Comparison of ENCODE assay signal across 10 cellular contexts in the genomic region with DNA sequence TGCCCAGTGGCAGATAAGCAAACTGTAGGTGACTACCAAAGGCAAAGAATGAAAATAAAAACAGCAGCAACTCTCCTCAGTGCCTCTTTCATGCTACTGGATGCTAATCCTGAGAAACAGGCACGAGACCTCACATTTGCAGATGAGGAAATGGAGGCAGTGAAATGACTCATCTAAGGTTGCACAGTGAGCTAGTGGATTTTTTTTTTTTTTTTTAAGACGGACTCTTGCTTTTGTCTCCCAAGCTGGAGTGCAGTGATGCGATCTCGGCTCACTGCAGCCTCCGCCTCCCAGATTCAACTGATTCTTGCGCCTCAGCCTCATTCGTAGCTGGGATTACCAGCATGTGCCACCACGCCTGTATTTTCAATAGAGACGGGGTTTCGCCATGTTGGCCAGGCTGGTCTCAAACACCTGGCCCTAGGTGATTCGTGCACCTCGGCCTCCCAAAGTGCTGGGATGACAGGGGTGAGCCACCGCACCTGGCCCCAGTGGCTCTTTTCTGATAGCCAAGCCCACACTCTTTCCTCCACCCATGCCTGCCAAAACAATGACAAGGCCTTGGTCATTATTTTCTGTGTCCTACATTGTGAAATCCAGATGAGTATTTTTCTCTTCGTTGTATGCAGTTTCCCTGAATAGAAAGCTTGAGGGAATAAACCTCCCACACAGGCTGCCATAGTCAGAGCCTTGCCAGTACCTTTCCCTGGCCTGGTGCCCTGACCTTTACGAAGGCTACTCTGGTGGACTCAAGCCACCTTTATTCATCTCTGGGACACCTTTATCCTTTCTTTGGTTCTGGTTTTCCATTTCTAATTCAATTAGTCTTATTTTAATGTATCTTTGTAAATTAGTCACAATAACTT. TPM values are rescaled to one million over a fixed set of nuclear protein-coding genes. Genes with fewer than 3 reads are reported as not detected.
DNase-seq lines count a peak whose midpoint lies in the region; ATAC-seq and TF ChIP-seq lines count a peak whose summit lies in the region.
"Had no signal": no experiment of that assay in that cellular context is flagged by ENCODE, and none has a peak within 500 bp of the region (broad histone marks: within the 10 kb centered on the region; RNA-seq: fewer than 3 reads in every experiment).

No MANE protein-coding gene starts in this region.

- intact Hi-C loops in CD4-positive, alpha-beta T cell (cut with DNase I, micrococcal nuclease) = no loop called here

- peaks cover 83% of the 10 kb centered on the region for H3K36me3 Mint-ChIP-seq in CD4-positive, alpha-beta T cell (ENCODE audit: low read depth)
- H3K36me3 Mint-ChIP-seq in activated T-helper 17 cell treated with anti-CD3 and anti-CD28 coated beads, Interleukin-2, amount 50 U/mL, for 72 hours (ENCODE audit: low read depth) = peaks cover 69% of the 10 kb centered on the region

- ATAC-seq in CD4-positive, alpha-beta T cell (ENCODE audit: poor library complexity) = peak; percentile 43
- ATAC-seq in GM19043 (IDR thresholded peaks at IDR 0.05; ENCODE audit: low read depth, unreplicated experiment) (peak; percentile 73), HG03039 (IDR thresholded peaks at IDR 0.05; ENCODE audit: unreplicated experiment) (peak; percentile 61)
- peak; percentile 56 for ATAC-seq in activated T-helper 17 cell treated with anti-CD3 and anti-CD28 coated beads, Interleukin-2, amount 50 U/mL, for 72 hours (replicated peaks)

- CTCF ChIA-PET in CD4-positive, alpha-beta T cell (lab: Charles Lee) = no interaction called here

- TF ChIP-seq CTCF in CD4-positive, alpha-beta T cell (IDR thresholded peaks at IDR 0.05) = no peak

- H3K27me3 Mint-ChIP-seq in CD4-positive, alpha-beta T cell = no peaks in the 10 kb centered on the region
- no peaks in the 10 kb centered on the region for H3K27me3 Mint-ChIP-seq in activated T-helper 17 cell treated with anti-CD3 and anti-CD28 coated beads, Interleukin-2, amount 50 U/mL, for 72 hours

- H3K4me1 Mint-ChIP-seq in CD4-positive, alpha-beta T cell (ENCODE audit: low read depth) = peaks cover 81% of the 10 kb centered on the region
- peaks cover 52% of the 10 kb centered on the region for H3K4me1 Mint-ChIP-seq in activated T-helper 17 cell treated with anti-CD3 and anti-CD28 coated beads, Interleukin-2, amount 50 U/mL, for 72 hours

- H3K4me3 Mint-ChIP-seq in CD4-positive, alpha-beta T cell = no peak overlapping the region
- H3K4me3 Mint-ChIP-seq in activated T-helper 17 cell treated with anti-CD3 and anti-CD28 coated beads, Interleukin-2, amount 50 U/mL, for 72 hours = peak overlapping the region; percentile 70

- POLR2A ChIA-PET in CD4-positive, alpha-beta T cell (lab: Charles Lee) = interaction anchor here (0.7 kb wide), 1 partner anchor 18 kb away, joined by 3 read pairs; no protein-coding TSS in a partner anchor

- H3K27me3 ChIP-seq in CD4-positive, alpha-beta T cell (ENCODE audit: control insufficient read depth, insufficient read depth, low read length) = no peaks in the 10 kb centered on the region
- H3K27me3 ChIP-seq: cardiac muscle cell, stomach had no signal

- H3K27ac Mint-ChIP-seq in CD4-positive, alpha-beta T cell = peak overlapping the region; percentile 70
- peak overlapping the region; percentile 89 for H3K27ac Mint-ChIP-seq in activated T-helper 17 cell treated with anti-CD3 and anti-CD28 coated beads, Interleukin-2, amount 50 U/mL, for 72 hours

- H3K27ac ChIP-seq in CD4-positive, alpha-beta T cell (ENCODE audit: low read depth, low read length) = no peak overlapping the region
- H3K27ac ChIP-seq: cardiac muscle cell, stomach had no signal

- no peak for DNase-seq in CD4-positive, alpha-beta T cell
- DNase-seq in NOMO-1 treated with DMSO at 0.1 percent for 48 hours (lab: John Stamatoyannopoulos, UW; ENCODE audit: unreplicated experiment) (no peak), kidney glomerular epithelial cell (lab: John Stamatoyannopoulos, UW) (no peak), putamen (ENCODE audit: low spot score) (no peak), activated gamma-delta T cell (lab: John Stamatoyannopoulos, UW) (no peak)
- DNase-seq: stomach had no signal

- no peaks in the 10 kb centered on the region for H3K9me3 Mint-ChIP-seq in CD4-positive, alpha-beta T cell
- H3K9me3 Mint-ChIP-seq in activated T-helper 17 cell treated with anti-CD3 and anti-CD28 coated beads, Interleukin-2, amount 50 U/mL, for 72 hours = no peaks in the 10 kb centered on the region

- no peaks in the 10 kb centered on the region for H3K9me3 ChIP-seq in CD4-positive, alpha-beta T cell (ENCODE audit: control insufficient read depth, low read length)
- H3K9me3 ChIP-seq: stomach had no signal

RNA-seq across cellular contexts. Expression of gene DOCK2, which starts 19.3 kb away (rescaled TPM):
- total RNA-seq in CD4-positive, alpha-beta T cell = 100 to 1,000 TPM; 220 to 229 TPM
- 100 to 1,000 TPM; 229 to 244 TPM for total RNA-seq in activated T-helper 17 cell treated with anti-CD3 and anti-CD28 coated beads, Interleukin-2, amount 50 U/mL, for 72 hours
